ENCODE assay signal across 8 cellular contexts in the genomic region with DNA sequence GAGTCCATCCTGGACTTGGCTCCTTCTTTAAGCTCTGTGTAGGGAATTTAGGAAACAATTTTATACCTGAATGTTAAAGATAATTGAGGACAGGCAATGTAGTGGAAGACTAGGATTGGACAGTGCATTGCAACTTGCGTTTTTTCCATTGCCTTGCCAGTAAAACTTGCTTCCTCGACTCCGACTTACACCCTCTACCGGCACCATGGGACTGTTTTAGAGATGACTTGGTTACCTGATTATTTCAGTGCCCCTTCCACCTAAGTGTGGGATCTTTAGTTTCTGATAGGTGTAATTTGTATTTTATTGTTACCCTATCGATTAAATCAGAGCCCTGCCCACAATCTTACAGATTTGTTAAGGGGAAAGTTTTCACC. TPM values are rescaled to one million over a fixed set of nuclear protein-coding genes. Genes with fewer than 3 reads are reported as not detected.
A peak's percentile ranks its signal among the peaks of the same experiment; 100 is the strongest.
DNase-seq lines count a peak whose midpoint lies in the region; ATAC-seq and TF ChIP-seq lines count a peak whose summit lies in the region.

No MANE protein-coding gene starts in this region.

- no peaks in the 10 kb centered on the region for H3K36me3 Mint-ChIP-seq in T-helper 2 cell treated with Interferon-gamma antibody and Interleukin-4, amounts not matched to agents 5 μg/mL and 100 μg/mL, for 36 hours (ENCODE audit: low read depth)

- POLR2A ChIA-PET in HEK293T (lab: Yijun Ruan, JAX): interaction anchor here (0.7 to 2.3 kb wide), 11 partner anchors 14 to 178 kb away, joined by 3 to 20 read pairs (median 3); no protein-coding TSS in a partner anchor

- H3K9me3 ChIP-seq in gastroesophageal sphincter (no peaks in the 10 kb centered on the region), gastrocnemius medialis (no peaks in the 10 kb centered on the region)

- no peak for TF ChIP-seq EP300 in gastroesophageal sphincter (IDR thresholded peaks at IDR 0.05)

- peak overlapping the region; percentile 64 to 80 for H3K4me3 ChIP-seq in gastroesophageal sphincter
- H3K4me3 ChIP-seq in gastrocnemius medialis: peak overlapping the region; percentile 57 to 76 (median 71)

- intact Hi-C loops in gastrocnemius medialis (cut with DNase I; ENCODE audit: low total_unique reads): loop anchor here (5.0 kb wide), 1 partner anchor 512 kb away; a partner anchor contains a TSS

- DNase-seq in DMS 273 treated with DMSO at 0.1 percent for 48 hours (lab: John Stamatoyannopoulos, UW): peak; percentile 10
- DNase-seq in HEK293T (ENCODE audit: extremely low spot score): peak; percentile 62
- peak; percentile 3 for DNase-seq in T-helper 2 cell treated with Interferon-gamma antibody and Interleukin-4, amounts not matched to agents 5 μg/mL and 100 μg/mL, for 36 hours (ENCODE audit: low spot score)
- DNase-seq in gastrocnemius medialis: no peak
- DNase-seq in retina: no peak

- no peaks in the 10 kb centered on the region for H3K9me3 Mint-ChIP-seq in T-helper 2 cell treated with Interferon-gamma antibody and Interleukin-4, amounts not matched to agents 5 μg/mL and 100 μg/mL, for 36 hours

- H3K27ac Mint-ChIP-seq in T-helper 2 cell treated with Interferon-gamma antibody and Interleukin-4, amounts not matched to agents 5 μg/mL and 100 μg/mL, for 36 hours: peak overlapping the region; percentile 93

- WGBS in gastroesophageal sphincter (ENCODE audit: low coverage in 1 of 2), 2 donors: 0 to 28% methylated on average over 2 to 5 of the region's 5 CpGs

- ATAC-seq in gastroesophageal sphincter (no peak), gastrocnemius medialis (no peak), GM21529 (IDR thresholded peaks at IDR 0.05; ENCODE audit: unreplicated experiment) (no peak), HG02759 (IDR thresholded peaks at IDR 0.05; ENCODE audit: unreplicated experiment) (no peak)

- peak overlapping the region; percentile 90 for H3K4me3 Mint-ChIP-seq in T-helper 2 cell treated with Interferon-gamma antibody and Interleukin-4, amounts not matched to agents 5 μg/mL and 100 μg/mL, for 36 hours

- peaks cover 0 to 17% (median 0%) of the 10 kb centered on the region in 3 donors for H3K4me1 ChIP-seq in gastroesophageal sphincter
- peaks cover 0 to 10% of the 10 kb centered on the region in 2 donors for H3K4me1 ChIP-seq in gastrocnemius medialis

- no peaks in the 10 kb centered on the region for H3K36me3 ChIP-seq in gastroesophageal sphincter
- H3K36me3 ChIP-seq in gastrocnemius medialis: no peaks in the 10 kb centered on the region

- TF ChIP-seq POLR2A in gastroesophageal sphincter (IDR thresholded peaks at IDR 0.05) (no peak), gastrocnemius medialis (IDR thresholded peaks at IDR 0.05) (no peak)

- CTCF ChIA-PET in HEK293T (lab: Yijun Ruan, JAX): interaction anchor here (0.7 to 1.4 kb wide), 2 partner anchors 26 to 85 kb away, joined by 3 to 13 read pairs; no protein-coding TSS in a partner anchor

- H3K27me3 Mint-ChIP-seq in T-helper 2 cell treated with Interferon-gamma antibody and Interleukin-4, amounts not matched to agents 5 μg/mL and 100 μg/mL, for 36 hours (ENCODE audit: low read depth): no peaks in the 10 kb centered on the region

- H3K27ac ChIP-seq in gastroesophageal sphincter: peak overlapping the region in 2 of 4 donors; percentile 84 to 85
- H3K27ac ChIP-seq in gastrocnemius medialis: peak overlapping the region in 1 of 4 donors; percentile 90

- peaks cover 20% of the 10 kb centered on the region for H3K4me1 Mint-ChIP-seq in T-helper 2 cell treated with Interferon-gamma antibody and Interleukin-4, amounts not matched to agents 5 μg/mL and 100 μg/mL, for 36 hours (ENCODE audit: low read depth)

- no peaks in the 10 kb centered on the region for H3K27me3 ChIP-seq in gastroesophageal sphincter
- H3K27me3 ChIP-seq in gastrocnemius medialis: no peaks in the 10 kb centered on the region

- in situ Hi-C loops in gastrocnemius medialis (cut with MboI; ENCODE audit: low sequenced_read_pairs in 4 of 4): loop anchor here in 1 of 4 donors (25.0 kb wide), 1 partner anchor 458 kb away; a partner anchor contains a TSS

- TF ChIP-seq CTCF in gastroesophageal sphincter (IDR thresholded peaks at IDR 0.05) (peak in 1 of 4 experiments; percentile 38), gastrocnemius medialis (IDR thresholded peaks at IDR 0.05 in 4 of 5, conservative IDR thresholded peaks at IDR 0.05 in 1 of 5) (peak in 1 of 5 experiments; percentile 9)

TF ChIP-seq in HEK293T, 16 proteins besides CTCF, POLR2A, EP300 and RAD21:
- TF ChIP-seq ZNF384 (IDR thresholded peaks at IDR 0.05) (no peak), HDGF (IDR thresholded peaks at IDR 0.05; ENCODE audit: borderline replicate concordance) (no peak), ARNT (IDR thresholded peaks at IDR 0.05) (no peak), FOXM1 (IDR thresholded peaks at IDR 0.05; ENCODE audit: borderline replicate concordance) (no peak), ELF4 (IDR thresholded peaks at IDR 0.05) (no peak), CTBP1 (IDR thresholded peaks at IDR 0.05; ENCODE audit: borderline replicate concordance) (no peak), TARDBP (IDR thresholded peaks at IDR 0.05) (no peak), FOXK2 (IDR thresholded peaks at IDR 0.05) (no peak), SUZ12 (IDR thresholded peaks at IDR 0.05) (no peak), L3MBTL2 (conservative IDR thresholded peaks at IDR 0.05) (no peak), BHLHE40 (IDR thresholded peaks at IDR 0.05; ENCODE audit: borderline replicate concordance) (no peak), NFRKB (IDR thresholded peaks at IDR 0.05) (no peak), FOXA1 (IDR thresholded peaks at IDR 0.05) (no peak), SP1 (IDR thresholded peaks at IDR 0.05) (no peak), LEF1 (IDR thresholded peaks at IDR 0.05; ENCODE audit: borderline replicate concordance) (no peak)
- TF ChIP-seq, protein P1, sequence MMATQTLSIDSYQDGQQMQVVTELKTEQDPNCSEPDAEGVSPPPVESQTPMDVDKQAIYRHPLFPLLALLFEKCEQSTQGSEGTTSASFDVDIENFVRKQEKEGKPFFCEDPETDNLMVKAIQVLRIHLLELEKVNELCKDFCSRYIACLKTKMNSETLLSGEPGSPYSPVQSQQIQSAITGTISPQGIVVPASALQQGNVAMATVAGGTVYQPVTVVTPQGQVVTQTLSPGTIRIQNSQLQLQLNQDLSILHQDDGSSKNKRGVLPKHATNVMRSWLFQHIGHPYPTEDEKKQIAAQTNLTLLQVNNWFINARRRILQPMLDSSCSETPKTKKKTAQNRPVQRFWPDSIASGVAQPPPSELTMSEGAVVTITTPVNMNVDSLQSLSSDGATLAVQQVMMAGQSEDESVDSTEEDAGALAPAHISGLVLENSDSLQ (IDR thresholded peaks at IDR 0.05): no peak

RNA-seq across cellular contexts. Expression of a gene that starts 1.2 kb away (rescaled TPM):
- 10 to 100 TPM; 23.5 to 33.4 (median 27.5) TPM for total RNA-seq in gastroesophageal sphincter
- total RNA-seq in gastrocnemius medialis: 10 to 100 TPM; 19.6 to 46.0 (median 30.9) TPM

Comparison
In these comparisons a context has a peak if more than half of its experiments do, and no peak if none do; other contexts are left out.
1. DNase-seq: peak in DMS 273 treated with DMSO at 0.1 percent for 48 hours (single experiment), HEK293T (single experiment) and T-helper 2 cell treated with Interferon-gamma antibody and Interleukin-4, amounts not matched to agents 5 μg/mL and 100 μg/mL, for 36 hours (single experiment); none in gastrocnemius medialis (0 of 2) and retina (single experiment).